Comparison of ENCODE assay signal across 9 cellular contexts in genomic region chr6:36444470-36444869, GRCh38. TPM values are rescaled to one million over a fixed set of nuclear protein-coding genes. Genes with fewer than 3 reads are reported as not detected.
A peak's percentile ranks its signal among the peaks of the same experiment; 100 is the strongest.
DNase-seq lines count a peak whose midpoint lies in the region; ATAC-seq, FAIRE-seq and TF ChIP-seq lines count a peak whose summit lies in the region.
"Had no signal": no experiment of that assay in that cellular context is flagged by ENCODE, and none has a peak within 500 bp of the region (broad histone marks: within the 10 kb centered on the region; RNA-seq: fewer than 3 reads in every experiment).

No MANE protein-coding gene starts in this region.

- H3K27me3 ChIP-seq in K562 (ENCODE audit: control insufficient read depth in 2 of 2, insufficient read depth in 2 of 2, low read length in 2 of 2): no peaks in the 10 kb centered on the region

- H3K9me1 ChIP-seq in K562 (ENCODE audit: control insufficient read depth, insufficient read depth, low read length): no peaks in the 10 kb centered on the region

- H3K9me3 ChIP-seq in K562 (replicated peaks; ENCODE audit: control insufficient read depth, insufficient read depth, low read depth, low read length): peaks cover 8% of the 10 kb centered on the region; the same call in 1 of the 2 replicates

- WGBS in K562 (ENCODE audit: insufficient coverage, low coverage, missing lambda C conversion rate): 47% methylated on average over 3 of the region's 3 CpGs
- WGBS in urinary bladder: 30% methylated on average over 3 of the region's 3 CpGs

- ATAC-seq in K562: no peak

- no peak overlapping the region; the same call in 1 of the 2 replicates for H2AFZ ChIP-seq in K562 (ENCODE audit: low read depth, low read length)

- BruUV-seq in K562 (replicated peaks; lab: Mats Ljungman, UMichigan): no TSS peak

- H3K36me3 ChIP-seq in K562 (ENCODE audit: control insufficient read depth, insufficient read depth, low read length) (peaks cover 30% of the 10 kb centered on the region; the same call in 2 of the 3 replicates), urinary bladder (ENCODE audit: insufficient read depth) (no peaks in the 10 kb centered on the region)

- TF ChIP-seq POLR2A in K562 (conservative IDR thresholded peaks at IDR 0.05): 0 out of 2 replicates have a peak, but pooled peaks have one; percentile 37

- H3K9ac ChIP-seq in K562 (ENCODE audit: insufficient read depth in 1 of 2, low read depth in 2 of 2, low read length in 2 of 2): peak overlapping the region; percentile 46 to 89; a peak in 3 of 4 replicates

- in situ Hi-C loops in K562 (cut with MboI): no loop called here

- POLR2A ChIA-PET in K562 (lab: Yijun Ruan, JAX): interaction anchor here (0.7 to 2.4 kb wide), 5 partner anchors 12 to 187 kb away, joined by 4 to 11 read pairs (median 5); no protein-coding TSS in a partner anchor

- H3K4me1 ChIP-seq in K562 (replicated peaks in 1 of 2; ENCODE audit: control insufficient read depth in 2 of 2, insufficient read depth in 2 of 2, low read length in 2 of 2): peaks cover 16 to 28% of the 10 kb centered on the region in 2 experiments
- H3K4me1 ChIP-seq in urinary bladder (ENCODE audit: insufficient read depth): peaks cover 2% of the 10 kb centered on the region

- peak overlapping the region; percentile 89 for H3K27ac ChIP-seq in K562 (ENCODE audit: extremely low read depth, low read depth, low read length)
- peak overlapping the region; percentile 71 for H3K27ac ChIP-seq in urinary bladder (ENCODE audit: low read depth)

- H3K4me2 ChIP-seq in K562 (ENCODE audit: insufficient read depth, low read length): peak overlapping the region; percentile 90

- peaks cover 29% of the 10 kb centered on the region for H3K36me3 Mint-ChIP-seq in activated naive CD4-positive, alpha-beta T cell treated with anti-CD3 and anti-CD28 coated beads, Interleukin-2, amount 10 ng/mL, durations not matched to agents 7 days and 5 days

- peaks cover 3% of the 10 kb centered on the region for H3K9me3 Mint-ChIP-seq in activated naive CD4-positive, alpha-beta T cell treated with anti-CD3 and anti-CD28 coated beads, Interleukin-2, amount 10 ng/mL, durations not matched to agents 7 days and 5 days

- no peak for TF ChIP-seq RAD21 in K562 (CRISPR knock-in tag; conservative IDR thresholded peaks at IDR 0.05 in 1 of 2, IDR thresholded peaks at IDR 0.05 in 1 of 2)

- H3K4me1 Mint-ChIP-seq in activated naive CD4-positive, alpha-beta T cell treated with anti-CD3 and anti-CD28 coated beads, Interleukin-2, amount 10 ng/mL, durations not matched to agents 7 days and 5 days: peaks cover 43% of the 10 kb centered on the region

- CTCF ChIA-PET in activated naive CD4-positive, alpha-beta T cell treated with anti-CD3 and anti-CD28 coated beads, Interleukin-2, amount 10 ng/mL, durations not matched to agents 7 days and 5 days (lab: Charles Lee): no interaction called here
- CTCF ChIA-PET in K562 (lab: Yijun Ruan, JAX; ENCODE audit: low intra/inter-chr PET ratio): no interaction called here

- H3K27ac Mint-ChIP-seq in activated naive CD4-positive, alpha-beta T cell treated with anti-CD3 and anti-CD28 coated beads, Interleukin-2, amount 10 ng/mL, durations not matched to agents 7 days and 5 days: peak overlapping the region; percentile 96

- DNase-seq in activated naive CD4-positive, alpha-beta T cell treated with anti-CD3 and anti-CD28 coated beads, Interleukin-2, amount 10 ng/mL, durations not matched to agents 7 days and 5 days: no peak
- DNase-seq in activated naive CD4-positive, alpha-beta T cell treated with anti-CD3 and anti-CD28 coated beads, Interleukin-2, amount 50 U/mL, for 16 hours: no peak
- DNase-seq in K562 (ENCODE audit: extremely low read depth in 1 of 4, low spot score in 3 of 4): no peak
- DNase-seq in lung microvascular endothelial cell (ENCODE audit: low read depth in 2 of 2): peak; percentile 55 to 66
- no peak for DNase-seq in NCI-H1048 (lab: John Stamatoyannopoulos, UW)
- DNase-seq in occipital lobe (lab: John Stamatoyannopoulos, UW): no peak
- DNase-seq in NCI-H345 treated with DMSO at 0.1 percent for 48 hours (lab: John Stamatoyannopoulos, UW; ENCODE audit: unreplicated experiment): no peak

- no peaks in the 10 kb centered on the region for H3K27me3 Mint-ChIP-seq in activated naive CD4-positive, alpha-beta T cell treated with anti-CD3 and anti-CD28 coated beads, Interleukin-2, amount 10 ng/mL, durations not matched to agents 7 days and 5 days

- peak overlapping the region; percentile 96 for H3K4me3 Mint-ChIP-seq in activated naive CD4-positive, alpha-beta T cell treated with anti-CD3 and anti-CD28 coated beads, Interleukin-2, amount 10 ng/mL, durations not matched to agents 7 days and 5 days

- no peak for FAIRE-seq in K562 (lab: Jason Lieb, UNC)

- TF ChIP-seq EP300 in K562 (IDR thresholded peaks at IDR 0.05; ENCODE audit: low read length): no peak

- peaks cover 72% of the 10 kb centered on the region for H3K79me2 ChIP-seq in K562 (ENCODE audit: control insufficient read depth, insufficient read depth, low read length)

- H4K20me1 ChIP-seq in K562 (replicated peaks; ENCODE audit: control insufficient read depth, insufficient read depth, low read length): 0 out of 2 replicates have a peak, but pooled peaks cover 5% of the 10 kb centered on the region

- peak overlapping the region; percentile 91 for H3K4me3 ChIP-seq in K562
- peak overlapping the region; percentile 77 for H3K4me3 ChIP-seq in urinary bladder (ENCODE audit: low read depth, low read length)

- intact Hi-C loops in K562 (cut with micrococcal nuclease): loop anchor here (5.0 kb wide), 3 partner anchors 33 to 148 kb away; partner anchors contain the start of genes SRSF3 and STK38

- TF ChIP-seq CTCF in K562 (IDR thresholded peaks at IDR 0.05 in 2 of 3, conservative IDR thresholded peaks at IDR 0.05 in 1 of 3; ENCODE audit: insufficient read depth in 2 of 3, low read depth in 1 of 3, low read length in 3 of 3): no peak

RNA-seq across cellular contexts. Expression of gene KCTD20, which starts 1.7 kb away (rescaled TPM):
- total RNA-seq in K562 (2011; cell fraction: chromatin; rRNA removed; ENCODE audit: low replicate concordance): 60.9 and 87.2 TPM in 2 replicates
- total RNA-seq in K562 (2011; cell fraction: nucleolus; rRNA removed): 56.1 and 64.4 TPM in 2 replicates
- total RNA-seq in K562 (2011; cell fraction: nucleoplasm; rRNA removed): 89.2 and 119 TPM in 2 replicates
- total RNA-seq in K562 (2014; rRNA removed) (70.6 and 72.6 TPM in 2 replicates), K562 (2014; rRNA removed; fragmentation: Illumina TruSeq; extraction: Trizol) (98.3 and 110 TPM in 2 replicates), K562 (2015; rRNA removed; fragmentation: Illumina TruSeq; extraction: Trizol) (81.5 and 87.8 TPM in 2 replicates), K562 (2021) (69.5 and 71.4 TPM in 2 replicates), lung microvascular endothelial cell (68.8 and 73.7 TPM in 2 replicates), urinary bladder (93.5 TPM), occipital lobe (79.9 TPM)
- polyA plus RNA-seq in K562 (2011; rRNA removed) (101 and 160 TPM in 2 replicates), K562 (2014; fragmentation: Illumina TruSeq; extraction: Trizol) (68.9 and 80.6 TPM in 2 replicates), K562 (2014; fragmentation: Nextera tagmentation; extraction: Ambion mirVana) (10 to 100 TPM; 28.9 to 30.0 TPM), K562 (2014; rRNA removed) (54.7 and 60.9 TPM in 2 replicates), urinary bladder (37.2 TPM)
- polyA plus RNA-seq in K562 (2011; cell fraction: cytosol; rRNA removed): 47.1 and 65.7 TPM in 2 replicates
- 20.5 and 24.4 TPM in 2 replicates for polyA plus RNA-seq in K562 (2011; cell fraction: nucleus; rRNA removed)
- polyA plus RNA-seq in K562 (2012): 57.0 and 60.1 TPM in 2 replicates
- 159 and 208 TPM in 2 replicates for polyA minus RNA-seq in K562 (2011; rRNA and poly(A)+ RNA removed)
- polyA minus RNA-seq in K562 (2011; cell fraction: cytosol; rRNA and poly(A)+ RNA removed): 61.0 and 80.4 TPM in 2 replicates
- polyA minus RNA-seq in K562 (2011; cell fraction: nucleus; rRNA and poly(A)+ RNA removed): 26.5 and 41.0 TPM in 2 replicates

RNA-seq across cellular contexts. Expression of gene PXT1, which starts 1.8 kb away (rescaled TPM):
- 0.32 and 0.35 TPM in 2 replicates for total RNA-seq in K562 (2011; cell fraction: chromatin; rRNA removed; ENCODE audit: low replicate concordance)
- 0.39 and 0.67 TPM in 2 replicates for total RNA-seq in K562 (2011; cell fraction: nucleolus; rRNA removed)
- total RNA-seq in K562 (2011; cell fraction: nucleoplasm; rRNA removed): 1.7 and 1.8 TPM in 2 replicates
- total RNA-seq in K562 (2014; rRNA removed): 0.08 and 0.09 TPM in 2 replicates
- total RNA-seq in K562 (2014; rRNA removed; fragmentation: Illumina TruSeq; extraction: Trizol): 0.11 and 0.13 TPM in 2 replicates
- 0.11 TPM in 1 of 2 replicates, not detected in the other for total RNA-seq in K562 (2015; rRNA removed; fragmentation: Illumina TruSeq; extraction: Trizol)
- total RNA-seq in K562 (2021): not detected in 2 replicates
- polyA plus RNA-seq in K562 (2011; rRNA removed): 0.04 and 0.10 TPM in 2 replicates
- polyA plus RNA-seq in K562 (2011; cell fraction: cytosol; rRNA removed): 0.04 TPM in 2 replicates
- not detected in 2 replicates for polyA plus RNA-seq in K562 (2011; cell fraction: nucleus; rRNA removed)
- not detected in 2 replicates for polyA plus RNA-seq in K562 (2012)
- not detected in 2 replicates for polyA plus RNA-seq in K562 (2014; fragmentation: Illumina TruSeq; extraction: Trizol)
- polyA plus RNA-seq in K562 (2014; fragmentation: Nextera tagmentation; extraction: Ambion mirVana): not detected
- not detected in 2 replicates for polyA plus RNA-seq in K562 (2014; rRNA removed)
- polyA minus RNA-seq in K562 (2011; rRNA and poly(A)+ RNA removed): 0.48 and 0.60 TPM in 2 replicates
- polyA minus RNA-seq in K562 (2011; cell fraction: cytosol; rRNA and poly(A)+ RNA removed): 0.82 TPM in 1 of 2 replicates, not detected in the other
- 0.54 and 0.56 TPM in 2 replicates for polyA minus RNA-seq in K562 (2011; cell fraction: nucleus; rRNA and poly(A)+ RNA removed)
- total RNA-seq in lung microvascular endothelial cell: under 0.01 TPM in 2 replicates
- total RNA-seq in urinary bladder: not detected
- polyA plus RNA-seq in urinary bladder: 0.04 TPM
- not detected for total RNA-seq in occipital lobe
- total RNA-seq: SK-MEL-5 had no signal

RNA-seq across cellular contexts. Expression of gene ETV7, which starts 57.0 kb away (rescaled TPM):
- total RNA-seq in K562 (2011; cell fraction: chromatin; rRNA removed; ENCODE audit: low replicate concordance): not detected in 2 replicates
- not detected in 2 replicates for total RNA-seq in K562 (2011; cell fraction: nucleolus; rRNA removed)
- not detected in 2 replicates for total RNA-seq in K562 (2011; cell fraction: nucleoplasm; rRNA removed)
- total RNA-seq in K562 (2014; rRNA removed) (0.12 TPM in 1 of 2 replicates, not detected in the other), K562 (2014; rRNA removed; fragmentation: Illumina TruSeq; extraction: Trizol) (0.16 and 0.22 TPM in 2 replicates), K562 (2015; rRNA removed; fragmentation: Illumina TruSeq; extraction: Trizol) (not detected in 2 replicates), K562 (2021) (0.16 and 0.22 TPM in 2 replicates), lung microvascular endothelial cell (0.22 TPM in 1 of 2 replicates, not detected in the other), urinary bladder (0.79 TPM), occipital lobe (not detected)
- polyA plus RNA-seq in K562 (2011; rRNA removed) (0.07 TPM in 1 of 2 replicates, not detected in the other), K562 (2014; fragmentation: Illumina TruSeq; extraction: Trizol) (0.12 and 0.32 TPM in 2 replicates), K562 (2014; fragmentation: Nextera tagmentation; extraction: Ambion mirVana) (under 1 TPM; 0.08 to 0.17 TPM), K562 (2014; rRNA removed) (not detected in 2 replicates), urinary bladder (1.5 TPM)
- polyA plus RNA-seq in K562 (2011; cell fraction: cytosol; rRNA removed): not detected in 2 replicates
- not detected in 2 replicates for polyA plus RNA-seq in K562 (2011; cell fraction: nucleus; rRNA removed)
- polyA plus RNA-seq in K562 (2012): 0.07 and 0.14 TPM in 2 replicates
- polyA minus RNA-seq in K562 (2011; rRNA and poly(A)+ RNA removed): not detected in 2 replicates
- polyA minus RNA-seq in K562 (2011; cell fraction: cytosol; rRNA and poly(A)+ RNA removed): not detected in 2 replicates
- not detected in 2 replicates for polyA minus RNA-seq in K562 (2011; cell fraction: nucleus; rRNA and poly(A)+ RNA removed)
- total RNA-seq: SK-MEL-5 had no signal

Comparison
In these comparisons a context has a peak if more than half of its experiments do, and no peak if none do; other contexts are left out.
1. DNase-seq: peak in lung microvascular endothelial cell (2 of 2); none in activated naive CD4-positive, alpha-beta T cell treated with anti-CD3 and anti-CD28 coated beads, Interleukin-2, amount 10 ng/mL, durations not matched to agents 7 days and 5 days (single experiment), activated naive CD4-positive, alpha-beta T cell treated with anti-CD3 and anti-CD28 coated beads, Interleukin-2, amount 50 U/mL, for 16 hours (single experiment), K562 (0 of 4), NCI-H1048 (single experiment), occipital lobe (single experiment) and NCI-H345 treated with DMSO at 0.1 percent for 48 hours (single experiment).